Comparison of ENCODE assay signal across 21 cellular contexts in genomic region chrX:2507904-2508630, GRCh38.
"Had no signal": no experiment of that assay in that cellular context is flagged by ENCODE, and none has a peak within 500 bp of the region (broad histone marks: within the 10 kb centered on the region; RNA-seq: fewer than 3 reads in every experiment).

No MANE protein-coding gene starts in this region.

- H3K4me3 ChIP-seq: lung, ovary, SJCRH30, skin epidermis, upper lobe of left lung had no signal

- FAIRE-seq: bronchial epithelial cell, colon had no signal

- H3K27me3 ChIP-seq: foreskin keratinocyte, ovary, SJCRH30, upper lobe of left lung had no signal

- H3K4me1 ChIP-seq: foreskin keratinocyte, SJCRH30, upper lobe of left lung had no signal

- H3K4me1 Mint-ChIP-seq: immature natural killer cell had no signal

- ATAC-seq: foreskin keratinocyte; stimulated activated naive CD8-positive, alpha-beta T cell treated with anti-CD3 and anti-CD28 coated beads, Interleukin-15, Interleukin-2, amounts not matched to agents 100 U/mL and 50 U/mL, for 24 hours had no signal

- H3K27ac Mint-ChIP-seq: activated B cell treated with CpG ODN at 0.5 μM for 24 hours; activated CD4-positive, alpha-beta T cell treated with anti-CD3 and anti-CD28 coated beads, Interleukin-2, amount 10 ng/mL, durations not matched to agents 24 days and 14 days; activated T-helper 1 cell treated with anti-CD3 and anti-CD28 coated beads, Interleukin-12 subunit alpha, Interleukin-12 subunit beta, Interleukin-2, Interleukin-4 antibody, amounts not matched to agents 30 ng/mL and 10 ng/mL and 1 ng/mL, durations not matched to agents 14 hours and 24 hours and 36 hours; immature natural killer cell had no signal

- H3K36me3 Mint-ChIP-seq: immature natural killer cell had no signal

- H3K9me3 Mint-ChIP-seq: activated B cell treated with CpG ODN at 0.5 μM for 24 hours; activated CD4-positive, alpha-beta T cell treated with anti-CD3 and anti-CD28 coated beads, Interleukin-2, amount 10 ng/mL, durations not matched to agents 24 days and 14 days; activated T-helper 1 cell treated with anti-CD3 and anti-CD28 coated beads, Interleukin-12 subunit alpha, Interleukin-12 subunit beta, Interleukin-2, Interleukin-4 antibody, amounts not matched to agents 30 ng/mL and 10 ng/mL and 1 ng/mL, durations not matched to agents 14 hours and 24 hours and 36 hours; immature natural killer cell had no signal

- H3K36me3 ChIP-seq: ovary, SJCRH30, upper lobe of left lung had no signal

- H3K27ac ChIP-seq: foreskin keratinocyte, ovary, SJCRH30, skin epidermis, upper lobe of left lung had no signal

- H3K27me3 Mint-ChIP-seq: activated B cell treated with CpG ODN at 0.5 μM for 24 hours; activated CD4-positive, alpha-beta T cell treated with anti-CD3 and anti-CD28 coated beads, Interleukin-2, amount 10 ng/mL, durations not matched to agents 24 days and 14 days had no signal

- DNase-seq: activated B cell treated with CpG ODN at 0.5 μM for 24 hours; activated CD4-positive, alpha-beta T cell treated with anti-CD3 and anti-CD28 coated beads, Interleukin-2, amount 10 ng/mL, durations not matched to agents 24 days and 14 days; activated CD8-positive, alpha-beta memory T cell treated with anti-CD3 and anti-CD28 coated beads, Interleukin-2, amount 50 U/mL, for 48 hours; activated naive CD4-positive, alpha-beta T cell treated with Interleukin-2 at 50 U/mL for 16 hours; effector CD4-positive, alpha-beta T cell; foreskin keratinocyte; glutamatergic neuron; immature natural killer cell; midbrain; SJCRH30; stimulated activated CD4-positive, alpha-beta T cell treated with anti-CD3 and anti-CD28 coated beads, Interleukin-4, amount 100 ng/mL, for 4 hours; stimulated activated CD8-positive, alpha-beta memory T cell treated with anti-CD3 and anti-CD28 coated beads, Interleukin-4, amount 100 ng/mL, for 48 hours; stimulated activated naive CD8-positive, alpha-beta T cell treated with anti-CD3 and anti-CD28 coated beads, Interleukin-15, Interleukin-2, amounts not matched to agents 100 U/mL and 50 U/mL, for 24 hours; T-helper 2 cell; upper lobe of left lung had no signal

- H3K4me3 Mint-ChIP-seq: activated B cell treated with CpG ODN at 0.5 μM for 24 hours; activated CD4-positive, alpha-beta T cell treated with anti-CD3 and anti-CD28 coated beads, Interleukin-2, amount 10 ng/mL, durations not matched to agents 24 days and 14 days; activated T-helper 1 cell treated with anti-CD3 and anti-CD28 coated beads, Interleukin-12 subunit alpha, Interleukin-12 subunit beta, Interleukin-2, Interleukin-4 antibody, amounts not matched to agents 30 ng/mL and 10 ng/mL and 1 ng/mL, durations not matched to agents 14 hours and 24 hours and 36 hours; immature natural killer cell had no signal

- H3K9me3 ChIP-seq: ovary, SJCRH30, upper lobe of left lung had no signal
